ENCODE assay signal across 1 cellular context in the genomic region with DNA sequence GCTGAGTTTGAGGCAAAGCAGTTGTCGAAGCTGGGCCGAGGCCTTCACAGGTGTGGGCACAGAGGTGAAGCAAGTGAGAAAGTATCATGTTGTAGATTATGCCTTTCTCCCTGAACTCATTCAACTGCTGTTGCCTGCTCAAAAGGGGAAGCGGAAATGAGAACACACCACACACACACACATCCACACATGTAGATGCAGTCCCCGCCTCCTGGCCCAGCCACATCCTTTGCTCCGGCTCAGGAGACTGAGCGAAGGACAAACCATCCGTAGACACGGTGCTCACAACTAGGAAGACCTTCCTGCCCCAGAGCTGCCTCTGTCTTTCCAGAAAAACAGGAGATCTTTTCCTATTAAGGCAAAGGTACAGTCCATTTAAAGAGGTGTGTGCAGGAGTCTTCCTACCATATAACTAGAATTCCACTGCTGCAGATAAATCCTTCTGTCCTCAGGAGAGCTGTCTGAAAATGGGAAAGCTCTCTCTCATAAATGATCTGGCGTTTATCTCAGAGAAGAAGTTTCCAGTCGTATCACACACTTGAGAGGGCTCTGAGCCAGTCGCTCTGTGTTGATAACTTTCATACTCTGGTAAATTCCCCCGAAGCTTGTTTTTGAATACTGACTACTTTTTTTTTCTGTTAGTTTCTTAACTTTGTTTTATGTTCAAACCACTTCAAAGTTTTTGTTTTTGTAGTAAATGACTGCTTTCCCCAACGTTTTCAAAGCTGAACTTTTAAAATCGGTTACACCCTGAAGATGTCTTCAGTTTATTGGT.
A peak's percentile ranks its signal among the peaks of the same experiment; 100 is the strongest.
TF ChIP-seq lines count a peak whose summit lies in the region.

TSS of gene TESPA1 (minus strand) at position 161 of the 775 bp plus-strand sequence. CDS start 10,200 bp downstream, outside the sequence.

TF ChIP-seq in GM12878, 131 proteins besides CTCF, POLR2A, EP300 and RAD21 (continued from another document and continues in another):
- TF ChIP-seq CUX1 (IDR thresholded peaks at IDR 0.05; ENCODE audit: insufficient replicate concordance, low read depth, low read length) (no peak), NBN (IDR thresholded peaks at IDR 0.05) (peak; percentile 90), ZNF687 (IDR thresholded peaks at IDR 0.05) (peak; percentile 89), JUND (IDR thresholded peaks at IDR 0.05; ENCODE audit: low read depth, low read length) (no peak), EED (IDR thresholded peaks at IDR 0.05; ENCODE audit: low read depth) (peak; percentile 73), TBL1XR1 (IDR thresholded peaks at IDR 0.05; ENCODE audit: low read depth, low read length) (0 out of 2 replicates have a peak, but pooled peaks have one; percentile 26), BHLHE40 (IDR thresholded peaks at IDR 0.05; ENCODE audit: borderline replicate concordance in 1 of 2, low read depth in 2 of 2, low read length in 1 of 2) (peak in 1 of 2 experiments; percentile 69; a peak in 3 of 4 replicates), NFXL1 (IDR thresholded peaks at IDR 0.05; ENCODE audit: borderline replicate concordance) (no peak), ZSCAN29 (IDR thresholded peaks at IDR 0.05) (no peak), EGR1 (IDR thresholded peaks at IDR 0.05; ENCODE audit: borderline replicate concordance in 1 of 2, low read depth in 2 of 2, low read length in 2 of 2) (0 out of 3 replicates have a peak, but pooled peaks of 1 of the 2 experiments have one; percentile 43), ZNF217 (IDR thresholded peaks at IDR 0.05) (no peak), ZNF207 (IDR thresholded peaks at IDR 0.05; ENCODE audit: borderline replicate concordance) (0 out of 2 replicates have a peak, but pooled peaks have one; percentile 29), YY1 (IDR thresholded peaks at IDR 0.05; ENCODE audit: low read depth, low read length) (peak; percentile 54; the same call in 1 of the 2 replicates), ZBTB40 (IDR thresholded peaks at IDR 0.05; ENCODE audit: borderline replicate concordance) (peak; percentile 90), SPI1 (IDR thresholded peaks at IDR 0.05; ENCODE audit: borderline replicate concordance, insufficient read depth, low read depth, low read length) (peak; percentile 97), IKZF1 (conservative IDR thresholded peaks at IDR 0.05) (peak; percentile 82), MEF2A (IDR thresholded peaks at IDR 0.05; ENCODE audit: insufficient read depth, low read depth, low read length) (no peak), USF2 (IDR thresholded peaks at IDR 0.05; ENCODE audit: borderline replicate concordance, low read depth, low read length) (no peak), ZNF384 (IDR thresholded peaks at IDR 0.05; ENCODE audit: borderline replicate concordance, low read depth, low read length) (peak; percentile 47; the same call in 1 of the 2 replicates)
- TF ChIP-seq, protein P1, sequence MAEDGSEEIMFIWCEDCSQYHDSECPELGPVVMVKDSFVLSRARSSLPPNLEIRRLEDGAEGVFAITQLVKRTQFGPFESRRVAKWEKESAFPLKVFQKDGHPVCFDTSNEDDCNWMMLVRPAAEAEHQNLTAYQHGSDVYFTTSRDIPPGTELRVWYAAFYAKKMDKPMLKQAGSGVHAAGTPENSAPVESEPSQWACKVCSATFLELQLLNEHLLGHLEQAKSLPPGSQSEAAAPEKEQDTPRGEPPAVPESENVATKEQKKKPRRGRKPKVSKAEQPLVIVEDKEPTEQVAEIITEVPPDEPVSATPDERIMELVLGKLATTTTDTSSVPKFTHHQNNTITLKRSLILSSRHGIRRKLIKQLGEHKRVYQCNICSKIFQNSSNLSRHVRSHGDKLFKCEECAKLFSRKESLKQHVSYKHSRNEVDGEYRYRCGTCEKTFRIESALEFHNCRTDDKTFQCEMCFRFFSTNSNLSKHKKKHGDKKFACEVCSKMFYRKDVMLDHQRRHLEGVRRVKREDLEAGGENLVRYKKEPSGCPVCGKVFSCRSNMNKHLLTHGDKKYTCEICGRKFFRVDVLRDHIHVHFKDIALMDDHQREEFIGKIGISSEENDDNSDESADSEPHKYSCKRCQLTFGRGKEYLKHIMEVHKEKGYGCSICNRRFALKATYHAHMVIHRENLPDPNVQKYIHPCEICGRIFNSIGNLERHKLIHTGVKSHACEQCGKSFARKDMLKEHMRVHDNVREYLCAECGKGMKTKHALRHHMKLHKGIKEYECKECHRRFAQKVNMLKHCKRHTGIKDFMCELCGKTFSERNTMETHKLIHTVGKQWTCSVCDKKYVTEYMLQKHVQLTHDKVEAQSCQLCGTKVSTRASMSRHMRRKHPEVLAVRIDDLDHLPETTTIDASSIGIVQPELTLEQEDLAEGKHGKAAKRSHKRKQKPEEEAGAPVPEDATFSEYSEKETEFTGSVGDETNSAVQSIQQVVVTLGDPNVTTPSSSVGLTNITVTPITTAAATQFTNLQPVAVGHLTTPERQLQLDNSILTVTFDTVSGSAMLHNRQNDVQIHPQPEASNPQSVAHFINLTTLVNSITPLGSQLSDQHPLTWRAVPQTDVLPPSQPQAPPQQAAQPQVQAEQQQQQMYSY (CRISPR knock-in tag; IDR thresholded peaks at IDR 0.05): no peak
- TF ChIP-seq, protein P2, sequence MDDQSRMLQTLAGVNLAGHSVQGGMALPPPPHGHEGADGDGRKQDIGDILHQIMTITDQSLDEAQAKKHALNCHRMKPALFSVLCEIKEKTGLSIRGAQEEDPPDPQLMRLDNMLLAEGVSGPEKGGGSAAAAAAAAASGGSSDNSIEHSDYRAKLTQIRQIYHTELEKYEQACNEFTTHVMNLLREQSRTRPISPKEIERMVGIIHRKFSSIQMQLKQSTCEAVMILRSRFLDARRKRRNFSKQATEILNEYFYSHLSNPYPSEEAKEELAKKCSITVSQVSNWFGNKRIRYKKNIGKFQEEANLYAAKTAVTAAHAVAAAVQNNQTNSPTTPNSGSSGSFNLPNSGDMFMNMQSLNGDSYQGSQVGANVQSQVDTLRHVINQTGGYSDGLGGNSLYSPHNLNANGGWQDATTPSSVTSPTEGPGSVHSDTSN (IDR thresholded peaks at IDR 0.05; ENCODE audit: insufficient replicate concordance, low read depth, low read length): peak; percentile 10
- TF ChIP-seq, protein P3, sequence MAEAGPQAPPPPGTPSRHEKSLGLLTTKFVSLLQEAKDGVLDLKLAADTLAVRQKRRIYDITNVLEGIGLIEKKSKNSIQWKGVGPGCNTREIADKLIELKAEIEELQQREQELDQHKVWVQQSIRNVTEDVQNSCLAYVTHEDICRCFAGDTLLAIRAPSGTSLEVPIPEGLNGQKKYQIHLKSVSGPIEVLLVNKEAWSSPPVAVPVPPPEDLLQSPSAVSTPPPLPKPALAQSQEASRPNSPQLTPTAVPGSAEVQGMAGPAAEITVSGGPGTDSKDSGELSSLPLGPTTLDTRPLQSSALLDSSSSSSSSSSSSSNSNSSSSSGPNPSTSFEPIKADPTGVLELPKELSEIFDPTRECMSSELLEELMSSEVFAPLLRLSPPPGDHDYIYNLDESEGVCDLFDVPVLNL (IDR thresholded peaks at IDR 0.05; ENCODE audit: low read depth, low read length): 0 out of 2 replicates have a peak, but pooled peaks have one; percentile 36
- TF ChIP-seq, protein P4, sequence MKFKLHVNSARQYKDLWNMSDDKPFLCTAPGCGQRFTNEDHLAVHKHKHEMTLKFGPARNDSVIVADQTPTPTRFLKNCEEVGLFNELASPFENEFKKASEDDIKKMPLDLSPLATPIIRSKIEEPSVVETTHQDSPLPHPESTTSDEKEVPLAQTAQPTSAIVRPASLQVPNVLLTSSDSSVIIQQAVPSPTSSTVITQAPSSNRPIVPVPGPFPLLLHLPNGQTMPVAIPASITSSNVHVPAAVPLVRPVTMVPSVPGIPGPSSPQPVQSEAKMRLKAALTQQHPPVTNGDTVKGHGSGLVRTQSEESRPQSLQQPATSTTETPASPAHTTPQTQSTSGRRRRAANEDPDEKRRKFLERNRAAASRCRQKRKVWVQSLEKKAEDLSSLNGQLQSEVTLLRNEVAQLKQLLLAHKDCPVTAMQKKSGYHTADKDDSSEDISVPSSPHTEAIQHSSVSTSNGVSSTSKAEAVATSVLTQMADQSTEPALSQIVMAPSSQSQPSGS (IDR thresholded peaks at IDR 0.05; ENCODE audit: low read length): peak; percentile 60; the same call in 1 of the 2 replicates
